In genomic region chr18:5057348-5058012, GRCh38 we compare ENCODE assay signal across 1 cellular context.
A peak's percentile ranks its signal among the peaks of the same experiment; 100 is the strongest.
TF ChIP-seq lines count a peak whose summit lies in the region.

No MANE protein-coding gene starts in this region.

TF ChIP-seq in GM23338, 12 proteins besides CTCF, POLR2A, EP300 and RAD21:
- TF ChIP-seq ZNF462 (CRISPR knock-in tag; IDR thresholded peaks at IDR 0.05), result peak; percentile 50; the same call in 1 of the 2 replicates
- no peak for TF ChIP-seq EZH2phosphoT487 (IDR thresholded peaks at IDR 0.05; ENCODE audit: unreplicated experiment)
- TF ChIP-seq POLR2AphosphoS5 (IDR thresholded peaks at IDR 0.05; ENCODE audit: low read depth), result no peak
TF ChIP-seq in GM23338: peak in this region for 1.
